19 cellular contexts compared by ENCODE assay signal in genomic region chr17:12050646-12051225, GRCh38.
"Had no signal": no experiment of that assay in that cellular context is flagged by ENCODE, and none has a peak within 500 bp of the region (broad histone marks: within the 10 kb centered on the region; RNA-seq: fewer than 3 reads in every experiment).

No MANE protein-coding gene starts in this region.

- H2AFZ ChIP-seq: parathyroid adenoma had no signal

- H3K27me3 Mint-ChIP-seq: activated CD4-positive, alpha-beta T cell treated with anti-CD3 and anti-CD28 coated beads for 36 hours; activated naive CD8-positive, alpha-beta T cell treated with anti-CD3 and anti-CD28 coated beads, Interleukin-2, amount 10 ng/mL, durations not matched to agents 7 days and 5 days; memory B cell; naive thymus-derived CD4-positive, alpha-beta T cell had no signal

- H3K27me3 ChIP-seq: testis, upper lobe of left lung had no signal

- H3K4me2 ChIP-seq: smooth muscle cell had no signal

- H3K27ac Mint-ChIP-seq: activated CD4-positive, alpha-beta T cell treated with anti-CD3 and anti-CD28 coated beads for 36 hours; memory B cell; stimulated activated effector memory CD8-positive, alpha-beta T cell treated with anti-CD3 and anti-CD28 coated beads, Interleukin-12 subunit alpha, Interleukin-12 subunit beta, amount 100 ng/mL, for 72 hours; T-helper 2 cell treated with Interferon-gamma antibody and Interleukin-4, amounts not matched to agents 5 μg/mL and 100 μg/mL, for 36 hours had no signal

- DNase-seq: activated CD4-positive, alpha-beta T cell treated with anti-CD3 and anti-CD28 coated beads for 36 hours; activated CD4-positive, alpha-beta T cell treated with anti-CD3 and anti-CD28 coated beads, Interleukin-2, amount 50 U/mL, for 48 hours; activated naive CD8-positive, alpha-beta T cell treated with anti-CD3 and anti-CD28 coated beads, Interleukin-2, amount 10 ng/mL, durations not matched to agents 7 days and 5 days; activated T-cell treated with anti-CD3 and anti-CD28 coated beads for 4 hours; amygdala; cerebellar nuclear complex; cortex of kidney; foreskin fibroblast; head of caudate nucleus; naive thymus-derived CD4-positive, alpha-beta T cell; stimulated activated CD4-positive, alpha-beta T cell treated with anti-CD3 and anti-CD28 coated beads, Interleukin-4, amount 100 ng/mL, for 24 hours; testis; upper lobe of left lung had no signal

- ATAC-seq: activated CD4-positive, alpha-beta T cell treated with anti-CD3 and anti-CD28 coated beads for 36 hours; naive thymus-derived CD4-positive, alpha-beta T cell; sciatic nerve; stimulated activated effector memory CD8-positive, alpha-beta T cell treated with anti-CD3 and anti-CD28 coated beads, Interleukin-12 subunit alpha, Interleukin-12 subunit beta, amount 100 ng/mL, for 72 hours had no signal

- H3K4me3 Mint-ChIP-seq: activated CD4-positive, alpha-beta T cell treated with anti-CD3 and anti-CD28 coated beads for 36 hours; activated naive CD8-positive, alpha-beta T cell treated with anti-CD3 and anti-CD28 coated beads, Interleukin-2, amount 10 ng/mL, durations not matched to agents 7 days and 5 days; memory B cell; stimulated activated effector memory CD8-positive, alpha-beta T cell treated with anti-CD3 and anti-CD28 coated beads, Interleukin-12 subunit alpha, Interleukin-12 subunit beta, amount 100 ng/mL, for 72 hours; T-helper 2 cell treated with Interferon-gamma antibody and Interleukin-4, amounts not matched to agents 5 μg/mL and 100 μg/mL, for 36 hours had no signal

- H3K4me3 ChIP-seq: smooth muscle cell, testis, upper lobe of left lung had no signal

- H3K9ac ChIP-seq: parathyroid adenoma had no signal

- H3K36me3 Mint-ChIP-seq: memory B cell had no signal

- H3K27ac ChIP-seq: parathyroid adenoma, testis, upper lobe of left lung had no signal

- H3K36me3 ChIP-seq: upper lobe of left lung had no signal

- H3K9me3 Mint-ChIP-seq: activated naive CD8-positive, alpha-beta T cell treated with anti-CD3 and anti-CD28 coated beads, Interleukin-2, amount 10 ng/mL, durations not matched to agents 7 days and 5 days; memory B cell; stimulated activated effector memory CD8-positive, alpha-beta T cell treated with anti-CD3 and anti-CD28 coated beads, Interleukin-12 subunit alpha, Interleukin-12 subunit beta, amount 100 ng/mL, for 72 hours; T-helper 2 cell treated with Interferon-gamma antibody and Interleukin-4, amounts not matched to agents 5 μg/mL and 100 μg/mL, for 36 hours had no signal

- H3K9me3 ChIP-seq: testis, upper lobe of left lung had no signal
